In genomic region chr11:129643031-129643721, GRCh38 we compare ENCODE assay signal across 11 cellular contexts.
DNase-seq lines count a peak whose midpoint lies in the region; ATAC-seq and TF ChIP-seq lines count a peak whose summit lies in the region.
"Had no signal": no experiment of that assay in that cellular context is flagged by ENCODE, and none has a peak within 500 bp of the region (broad histone marks: within the 10 kb centered on the region; RNA-seq: fewer than 3 reads in every experiment).

No MANE protein-coding gene starts in this region.

- peak overlapping the region; percentile 66 to 78 for H3K4me3 Mint-ChIP-seq in activated T-cell treated with anti-CD3 and anti-CD28 coated beads, Interleukin-2, amount 50 U/mL, for 72 hours
- H3K4me3 Mint-ChIP-seq: IgD-negative memory B cell had no signal

- no peak overlapping the region for H3K27ac ChIP-seq in left lung

- H3K9me3 Mint-ChIP-seq in activated T-cell treated with anti-CD3 and anti-CD28 coated beads, Interleukin-2, amount 50 U/mL, for 72 hours, result peaks cover 6 to 7% of the 10 kb centered on the region in 2 donors

- H3K27me3 Mint-ChIP-seq in activated T-cell treated with anti-CD3 and anti-CD28 coated beads, Interleukin-2, amount 50 U/mL, for 72 hours (ENCODE audit: low read depth), result peaks cover 24% of the 10 kb centered on the region

- peaks cover 88% of the 10 kb centered on the region for H3K4me1 Mint-ChIP-seq in activated T-cell treated with anti-CD3 and anti-CD28 coated beads, Interleukin-2, amount 50 U/mL, for 72 hours (ENCODE audit: low read depth)
- H3K4me1 Mint-ChIP-seq: IgD-negative memory B cell had no signal

- peaks cover 8 to 16% of the 10 kb centered on the region in 2 donors for H3K36me3 Mint-ChIP-seq in activated T-cell treated with anti-CD3 and anti-CD28 coated beads, Interleukin-2, amount 50 U/mL, for 72 hours (ENCODE audit: insufficient read depth in 2 of 2)
- H3K36me3 Mint-ChIP-seq: IgD-negative memory B cell had no signal

- ATAC-seq in activated T-cell treated with anti-CD3 and anti-CD28 coated beads, Interleukin-2, amount 50 U/mL, for 72 hours (replicated peaks in 1 of 2), result peak; percentile 75 to 77
- peak; percentile 95 for ATAC-seq in left lung
- ATAC-seq in GM18873 (IDR thresholded peaks at IDR 0.05; ENCODE audit: low FRiP score, unreplicated experiment), result no peak
- no peak for ATAC-seq in GM19035 (IDR thresholded peaks at IDR 0.05; ENCODE audit: unreplicated experiment)

- H3K9me3 ChIP-seq in left lung, result no peaks in the 10 kb centered on the region

- H3K27ac Mint-ChIP-seq in activated T-cell treated with anti-CD3 and anti-CD28 coated beads, Interleukin-2, amount 50 U/mL, for 72 hours, result peak overlapping the region; percentile 96
- H3K27ac Mint-ChIP-seq: IgD-negative memory B cell, progenitor cell of endocrine pancreas had no signal

- no peaks in the 10 kb centered on the region for H3K36me3 ChIP-seq in left lung

- no peak for TF ChIP-seq CTCF in left lung (IDR thresholded peaks at IDR 0.05)

- no peaks in the 10 kb centered on the region for H3K4me1 ChIP-seq in left lung

- H3K4me3 ChIP-seq in left lung, result no peak overlapping the region

- DNase-seq in DMS53 (lab: John Stamatoyannopoulos, UW) (peak; percentile 53), LoVo (ENCODE audit: low spot score) (peak; percentile 46), left lung (no peak), NCI-H69 (lab: John Stamatoyannopoulos, UW) (no peak), DMS153 (lab: John Stamatoyannopoulos, UW) (no peak)
- peak; percentile 53 to 58 for DNase-seq in activated T-cell treated with anti-CD3 and anti-CD28 coated beads, Interleukin-2, amount 50 U/mL, for 72 hours
- DNase-seq: cortex of kidney had no signal

- no peaks in the 10 kb centered on the region for H3K27me3 ChIP-seq in left lung

- intact Hi-C loops in left lung (cut with DNase I), result no loop called here

Comparison
In these comparisons a context has a peak if more than half of its experiments do, and no peak if none do; other contexts are left out.
1. DNase-seq: peak in DMS53 (single experiment), LoVo (single experiment) and activated T-cell treated with anti-CD3 and anti-CD28 coated beads, Interleukin-2, amount 50 U/mL, for 72 hours (2 of 2); none in left lung (0 of 2), NCI-H69 (single experiment) and DMS153 (single experiment).
2. ATAC-seq: peak in activated T-cell treated with anti-CD3 and anti-CD28 coated beads, Interleukin-2, amount 50 U/mL, for 72 hours (2 of 2) and left lung (single experiment); none in GM18873 (single experiment) and GM19035 (single experiment).